Comparison of ENCODE assay signal across 3 cellular contexts in genomic region chr15:77373441-77373840, GRCh38.
TF ChIP-seq lines count a peak whose summit lies in the region.

No MANE protein-coding gene starts in this region.

TF ChIP-seq in A549, 52 proteins besides CTCF, POLR2A, EP300 and RAD21:
- TF ChIP-seq JUN (IDR thresholded peaks at IDR 0.05) (no peak), HDAC2 (IDR thresholded peaks at IDR 0.05) (no peak), EHMT2 (IDR thresholded peaks at IDR 0.05; ENCODE audit: low read depth) (no peak), FOXS1 (CRISPR knock-in tag; IDR thresholded peaks at IDR 0.05) (no peak), GATA3 (IDR thresholded peaks at IDR 0.05; ENCODE audit: borderline replicate concordance) (no peak), MAFK (IDR thresholded peaks at IDR 0.05; ENCODE audit: partially characterized antibody) (peak; percentile 52), E2F6 (IDR thresholded peaks at IDR 0.05; ENCODE audit: borderline replicate concordance, low read depth) (no peak), HOXA7 (CRISPR knock-in tag; IDR thresholded peaks at IDR 0.05) (no peak)

TF ChIP-seq in IMR-90, 13 proteins besides CTCF, POLR2A, EP300 and RAD21:
- TF ChIP-seq MXI1 (IDR thresholded peaks at IDR 0.05; ENCODE audit: borderline replicate concordance, low read depth, low read length) (no peak), MAFK (IDR thresholded peaks at IDR 0.05; ENCODE audit: low read depth, low read length) (peak; percentile 14; the same call in 1 of the 2 replicates)

TF ChIP-seq in H1, 55 proteins besides CTCF, POLR2A, EP300 and RAD21:
- TF ChIP-seq CTBP2 (IDR thresholded peaks at IDR 0.05; ENCODE audit: borderline replicate concordance, insufficient read depth, insufficient read length, low read length) (no peak), SUZ12 (IDR thresholded peaks at IDR 0.05; ENCODE audit: low read length) (no peak), MAFK (IDR thresholded peaks at IDR 0.05; ENCODE audit: low read depth, low read length) (peak; percentile 19; the same call in 1 of the 2 replicates), ATF3 (IDR thresholded peaks at IDR 0.05; ENCODE audit: insufficient read depth, low read depth, low read length) (no peak), YY1 (IDR thresholded peaks at IDR 0.05; ENCODE audit: low read depth, low read length) (no peak), CBX8 (IDR thresholded peaks at IDR 0.05; ENCODE audit: borderline replicate concordance, low read depth, low read length) (no peak), KDM5A (IDR thresholded peaks at IDR 0.05; ENCODE audit: low read length) (no peak), TCF12 (IDR thresholded peaks at IDR 0.05; ENCODE audit: low read depth, low read length) (no peak)
TF ChIP-seq in H1: peak in this region for 1.
